Comparison of ENCODE assay signal across 22 cellular contexts in genomic region chr5:33043598-33043997, GRCh38.
"Had no signal": no experiment of that assay in that cellular context is flagged by ENCODE, and none has a peak within 500 bp of the region (broad histone marks: within the 10 kb centered on the region; RNA-seq: fewer than 3 reads in every experiment).

No MANE protein-coding gene starts in this region.

- DNase-seq: erythroblast; foreskin melanocyte; heart left ventricle; left colon; left ventricle myocardium superior; mesendoderm; naive B cell; occipital lobe; retina; right lobe of liver; spleen; stimulated activated CD4-positive, alpha-beta T cell treated with anti-CD3 and anti-CD28 coated beads, Interleukin-15, amount 100 ng/mL, for 24 hours; stimulated activated CD4-positive, alpha-beta T cell treated with anti-CD3 and anti-CD28 coated beads, Interleukin-1b, Interleukin-23, amount 100 ng/mL, for 48 hours; stimulated activated CD4-positive, alpha-beta T cell treated with anti-CD3 and anti-CD28 coated beads, Interleukin-4, amount 100 ng/mL, for 24 hours; stomach; substantia nigra; transverse colon had no signal

- H3K36me3 ChIP-seq: heart left ventricle, prostate gland, right lobe of liver, spleen, stomach, thoracic aorta, transverse colon had no signal

- H3K27ac ChIP-seq: heart left ventricle, parathyroid adenoma, prostate gland, right lobe of liver, spleen, stomach, thoracic aorta, transverse colon had no signal

- H3K4me3 ChIP-seq: heart left ventricle, lung, prostate gland, right lobe of liver, spleen, stomach, thoracic aorta, transverse colon had no signal

- H2AFZ ChIP-seq: parathyroid adenoma had no signal

- ATAC-seq: heart left ventricle; left colon; left ventricle myocardium superior; right lobe of liver; stimulated activated memory B cell treated with anti-CD40 and anti-IgM and Interleukin-4, amounts not matched to agents 10 μg/mL and 1 μg/mL and 100 μg/mL, for 72 hours had no signal

- H3K79me2 ChIP-seq: parathyroid adenoma had no signal

- H3K9me3 ChIP-seq: prostate gland, thoracic aorta had no signal

- H3K27me3 ChIP-seq: heart left ventricle, right lobe of liver, spleen, stomach, transverse colon had no signal

- H3K9ac ChIP-seq: parathyroid adenoma had no signal

- H3K4me1 ChIP-seq: heart left ventricle, parathyroid adenoma, prostate gland, right lobe of liver, spleen, stomach, transverse colon had no signal
